In the genomic region with DNA sequence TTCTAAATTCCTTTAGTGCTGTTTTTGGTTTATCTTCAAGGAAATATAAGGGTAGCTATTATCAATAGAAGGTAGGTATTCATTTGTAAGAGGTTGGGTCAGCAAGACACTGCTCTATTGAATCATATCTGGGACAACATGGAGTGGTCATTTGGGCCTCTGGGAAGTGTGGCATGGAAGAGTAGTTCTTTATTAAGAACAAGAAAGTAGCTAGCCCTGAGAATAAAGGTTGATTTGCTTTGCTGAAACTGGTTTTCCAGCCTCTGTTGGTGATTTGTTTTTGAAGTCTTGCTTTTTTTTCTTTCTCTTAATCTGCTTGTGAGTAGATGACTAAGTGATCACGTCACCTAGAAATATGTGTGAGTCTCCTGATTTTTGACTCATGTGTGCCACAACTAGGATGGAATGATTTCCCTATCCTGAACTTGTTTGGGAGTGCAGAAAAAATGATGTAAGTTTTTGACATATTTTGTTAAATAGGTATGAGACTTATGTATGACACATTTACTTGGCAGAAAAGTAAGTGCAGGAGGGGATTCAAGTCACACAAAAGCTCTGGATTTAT, we compare ENCODE assay signal across 15 cellular contexts.
A peak's percentile ranks its signal among the peaks of the same experiment; 100 is the strongest.
DNase-seq lines count a peak whose midpoint lies in the region; ATAC-seq and TF ChIP-seq lines count a peak whose summit lies in the region.
"Had no signal": no experiment of that assay in that cellular context is flagged by ENCODE, and none has a peak within 500 bp of the region (broad histone marks: within the 10 kb centered on the region; RNA-seq: fewer than 3 reads in every experiment).

No MANE protein-coding gene starts in this region.

- CTCF ChIA-PET in MCF 10A (lab: Yijun Ruan, JAX), result interaction anchor here (0.6 kb wide), 2 partner anchors 24 to 123 kb away, joined by 3 read pairs; no protein-coding TSS in a partner anchor

- H3K27me3 ChIP-seq in breast epithelium, result no peaks in the 10 kb centered on the region
- no peaks in the 10 kb centered on the region for H3K27me3 ChIP-seq in adipocyte (replicated peaks; ENCODE audit: control insufficient read depth, insufficient read depth, low read length)

- no peaks in the 10 kb centered on the region for H3K36me3 Mint-ChIP-seq in MCF 10A (ENCODE audit: insufficient read depth, unreplicated experiment)
- H3K36me3 Mint-ChIP-seq in type B pancreatic cell, result peaks cover 7% of the 10 kb centered on the region

- H3K4me1 Mint-ChIP-seq in MCF 10A (ENCODE audit: insufficient read depth, unreplicated experiment) (peaks cover 13% of the 10 kb centered on the region), type B pancreatic cell (ENCODE audit: unreplicated experiment) (peaks cover 29% of the 10 kb centered on the region)
- H3K4me1 Mint-ChIP-seq: central memory CD8-positive, alpha-beta T cell had no signal

- H3K4me1 ChIP-seq in breast epithelium (no peaks in the 10 kb centered on the region), adipocyte (ENCODE audit: control insufficient read depth, insufficient read depth, low read length) (peaks cover 21% of the 10 kb centered on the region)

- no peak overlapping the region for H3K4me3 ChIP-seq in breast epithelium
- H3K4me3 ChIP-seq in adipocyte (ENCODE audit: low read length), result peak overlapping the region; percentile 38
- H3K4me3 ChIP-seq in fibroblast of villous mesenchyme (ENCODE audit: low read depth, low read length), result no peak overlapping the region
- H3K4me3 ChIP-seq: thoracic aorta had no signal

- no peaks in the 10 kb centered on the region for H3K27me3 Mint-ChIP-seq in MCF 10A (ENCODE audit: insufficient read depth, unreplicated experiment)
- H3K27me3 Mint-ChIP-seq in type B pancreatic cell, result no peaks in the 10 kb centered on the region
- H3K27me3 Mint-ChIP-seq: central memory CD8-positive, alpha-beta T cell had no signal

- intact Hi-C loops in MCF 10A (cut with micrococcal nuclease), result no loop called here
- intact Hi-C loops in breast epithelium (cut with DNase I; ENCODE audit: low total_unique reads), result no loop called here

- POLR2A ChIA-PET in MCF 10A (lab: Yijun Ruan, JAX), result interaction anchor here (0.6 kb wide), 1 partner anchor 564 kb away, joined by 3 read pairs; no protein-coding TSS in a partner anchor

- H3K9me3 Mint-ChIP-seq in MCF 10A (ENCODE audit: unreplicated experiment) (no peaks in the 10 kb centered on the region), type B pancreatic cell (peaks cover 10% of the 10 kb centered on the region)

- H3K27ac ChIP-seq in breast epithelium, result no peak overlapping the region
- H3K27ac ChIP-seq: thoracic aorta had no signal

- DNase-seq in MCF 10A (ENCODE audit: unreplicated experiment), result peak; percentile 31
- DNase-seq in breast epithelium (ENCODE audit: low spot score in 2 of 2), result no peak
- DNase-seq in adipocyte (ENCODE audit: low read depth), result peak; percentile 72
- peak; percentile 77 for DNase-seq in fibroblast of villous mesenchyme (ENCODE audit: low read depth)
- DNase-seq in type B pancreatic cell (ENCODE audit: extremely low spot score, unreplicated experiment), result no peak
- DNase-seq in epidermal melanocyte (ENCODE audit: insufficient read length, low spot score), result no peak
- DNase-seq in NCI-H2107 (lab: John Stamatoyannopoulos, UW), result no peak
- DNase-seq: 8988T; activated CD4-positive, alpha-beta T cell treated with anti-CD3 and anti-CD28 coated beads for 4 hours; midbrain; NCI-H1092 treated with DMSO at 0.1 percent for 48 hours; NCI-H526 treated with DMSO at 0.1 percent for 48 hours had no signal

- H3K9me3 ChIP-seq in breast epithelium (peaks cover 0 to 2% of the 10 kb centered on the region in 2 donors), adipocyte (ENCODE audit: control insufficient read depth, low read length) (peaks cover 4% of the 10 kb centered on the region)
- H3K9me3 ChIP-seq: thoracic aorta had no signal

- no peaks in the 10 kb centered on the region for H3K36me3 ChIP-seq in breast epithelium
- H3K36me3 ChIP-seq in adipocyte (ENCODE audit: control insufficient read depth, insufficient read depth, low read length, severe bottlenecking), result no peaks in the 10 kb centered on the region
- H3K36me3 ChIP-seq: thoracic aorta had no signal

- no TSS peak for BruUV-seq in MCF 10A (replicated peaks; lab: Mats Ljungman, UMichigan)

- H3K4me3 Mint-ChIP-seq in MCF 10A (ENCODE audit: unreplicated experiment) (no peak overlapping the region), type B pancreatic cell (peak overlapping the region; percentile 6)
- H3K4me3 Mint-ChIP-seq: central memory CD8-positive, alpha-beta T cell had no signal

- peak overlapping the region; percentile 45 for H3K9ac ChIP-seq in adipocyte (ENCODE audit: low read length)

- peak overlapping the region; percentile 66 for H3K27ac Mint-ChIP-seq in MCF 10A (ENCODE audit: low read depth, unreplicated experiment)
- H3K27ac Mint-ChIP-seq in type B pancreatic cell, result peak overlapping the region; percentile 76

- TF ChIP-seq CTCF in MCF 10A (IDR thresholded peaks at IDR 0.05; ENCODE audit: unreplicated experiment) (no peak), breast epithelium (IDR thresholded peaks at IDR 0.05) (no peak), fibroblast of villous mesenchyme (IDR thresholded peaks at IDR 0.05; ENCODE audit: insufficient read depth, low read depth, low read length) (no peak), type B pancreatic cell (conservative IDR thresholded peaks at IDR 0.05) (no peak)

- ATAC-seq in HG03135 (IDR thresholded peaks at IDR 0.05; ENCODE audit: unreplicated experiment), result no peak

- TF ChIP-seq POLR2A in breast epithelium (IDR thresholded peaks at IDR 0.05), result no peak

Comparison
In these comparisons a context has a peak if more than half of its experiments do, and no peak if none do; other contexts are left out.
1. DNase-seq: peak in MCF 10A (single experiment), adipocyte (single experiment) and fibroblast of villous mesenchyme (single experiment); none in breast epithelium (0 of 2), type B pancreatic cell (single experiment), epidermal melanocyte (single experiment) and NCI-H2107 (single experiment).